32 cellular contexts compared by ENCODE assay signal in genomic region chr7:144134116-144134515, GRCh38. TPM values are rescaled to one million over a fixed set of nuclear protein-coding genes. Genes with fewer than 3 reads are reported as not detected.
"Had no signal": no experiment of that assay in that cellular context is flagged by ENCODE, and none has a peak within 500 bp of the region (broad histone marks: within the 10 kb centered on the region; RNA-seq: fewer than 3 reads in every experiment).

No MANE protein-coding gene starts in this region.

- DNase-seq: activated CD4-positive, alpha-beta memory T cell treated with anti-CD3 and anti-CD28 coated beads for 36 hours; activated CD4-positive, alpha-beta T cell treated with anti-CD3 and anti-CD28 coated beads for 36 hours; activated CD4-positive, alpha-beta T cell treated with anti-CD3 and anti-CD28 coated beads, Interleukin-2, amount 10 ng/mL, durations not matched to agents 24 days and 14 days; activated CD4-positive, CD25-positive, alpha-beta regulatory T cell; activated CD4-positive, CD25-positive, alpha-beta regulatory T cell treated with anti-CD3 and anti-CD28 coated beads, Interleukin-2, amount 50 U/mL, for 72 hours; activated CD8-positive, alpha-beta memory T cell treated with anti-CD3 and anti-CD28 coated beads, Interleukin-2, amount 10 ng/mL, durations not matched to agents 7 days and 5 days; activated CD8-positive, alpha-beta memory T cell treated with anti-CD3 and anti-CD28 coated beads, Interleukin-2, amount 50 U/mL, for 4 hours; activated CD8-positive, alpha-beta T cell treated with anti-CD3 and anti-CD28 coated beads, Interleukin-2, amount 10 ng/mL, durations not matched to agents 7 days and 5 days; activated effector memory CD4-positive, alpha-beta T cell treated with anti-CD3 and anti-CD28 coated beads, Interleukin-2, amount 50 U/mL, for 16 hours; activated naive CD4-positive, alpha-beta T cell treated with anti-CD3 and anti-CD28 coated beads for 36 hours; activated naive CD8-positive, alpha-beta T cell treated with anti-CD3 and anti-CD28 coated beads for 36 hours; activated naive CD8-positive, alpha-beta T cell treated with anti-CD3 and anti-CD28 coated beads, Interleukin-2, amount 50 U/mL, for 24 hours; activated T-cell treated with anti-CD3 and anti-CD28 coated beads, Interleukin-2, amount 50 U/mL, for 1 hour; activated T-cell treated with anti-CD3 and anti-CD28 coated beads, Interleukin-2, amount 50 U/mL, for 48 hours; adrenal gland; amygdala; aorta; body of pancreas; cortex of kidney; dermis blood vessel endothelial cell; effector CD4-positive, alpha-beta T cell; effector memory CD8-positive, alpha-beta T cell; erythroblast; foreskin keratinocyte; gastrocnemius medialis; heart right ventricle; T-helper 2 cell had no signal

- H3K27me3 ChIP-seq: body of pancreas, foreskin keratinocyte, gastrocnemius medialis, heart right ventricle had no signal

- ATAC-seq: activated CD4-positive, alpha-beta T cell treated with anti-CD3 and anti-CD28 coated beads for 36 hours; activated CD8-positive, alpha-beta memory T cell treated with anti-CD3 and anti-CD28 coated beads, Interleukin-2, amount 10 ng/mL, durations not matched to agents 7 days and 5 days; activated CD8-positive, alpha-beta T cell treated with anti-CD3 and anti-CD28 coated beads, Interleukin-2, amount 10 ng/mL, durations not matched to agents 7 days and 5 days; activated naive CD8-positive, alpha-beta T cell treated with anti-CD3 and anti-CD28 coated beads, Interleukin-2, amount 50 U/mL, for 24 hours; body of pancreas; effector memory CD8-positive, alpha-beta T cell; foreskin keratinocyte; gastrocnemius medialis; heart right ventricle had no signal

- H3K27ac ChIP-seq: adrenal gland, body of pancreas, esophagus muscularis mucosa, foreskin keratinocyte, gastrocnemius medialis, heart right ventricle had no signal

- H3K36me3 ChIP-seq: adrenal gland, esophagus muscularis mucosa, gastrocnemius medialis, heart right ventricle had no signal

- H3K4me3 ChIP-seq: adrenal gland, body of pancreas, esophagus muscularis mucosa, gastrocnemius medialis, heart right ventricle had no signal

- H3K4me1 ChIP-seq: adrenal gland, body of pancreas, esophagus muscularis mucosa, foreskin keratinocyte, gastrocnemius medialis, heart right ventricle had no signal

- H3K9me3 ChIP-seq: adrenal gland, body of pancreas, esophagus muscularis mucosa, gastrocnemius medialis, heart right ventricle had no signal

RNA-seq across cellular contexts. Expression of gene OR2A14, which starts 11.1 kb away (rescaled TPM):
- total RNA-seq: activated CD4-positive, alpha-beta memory T cell treated with anti-CD3 and anti-CD28 coated beads for 36 hours; activated CD4-positive, alpha-beta T cell treated with anti-CD3 and anti-CD28 coated beads for 36 hours; activated CD4-positive, alpha-beta T cell treated with anti-CD3 and anti-CD28 coated beads, Interleukin-2, amount 10 ng/mL, durations not matched to agents 24 days and 14 days; activated CD8-positive, alpha-beta memory T cell treated with anti-CD3 and anti-CD28 coated beads for 36 hours; activated CD8-positive, alpha-beta memory T cell treated with anti-CD3 and anti-CD28 coated beads, Interleukin-2, amount 10 ng/mL, durations not matched to agents 7 days and 5 days; activated CD8-positive, alpha-beta T cell treated with anti-CD3 and anti-CD28 coated beads, Interleukin-2, amount 10 ng/mL, durations not matched to agents 7 days and 5 days; activated naive CD4-positive, alpha-beta T cell treated with anti-CD3 and anti-CD28 coated beads for 36 hours; activated naive CD8-positive, alpha-beta T cell treated with anti-CD3 and anti-CD28 coated beads for 36 hours; activated T-helper 1 cell treated with anti-CD3 and anti-CD28 coated beads, Interleukin-12 subunit alpha, Interleukin-12 subunit beta, Interleukin-2, Interleukin-4 antibody, amounts not matched to agents 30 ng/mL and 10 ng/mL and 1 ng/mL, durations not matched to agents 14 hours and 24 hours and 36 hours; activated T-helper 2 cell treated with anti-CD3 and anti-CD28 coated beads, Interferon-gamma antibody, Interleukin-2, Interleukin-4, amounts not matched to agents 10 μg/mL and 5 μg/mL and 100 μg/mL, durations not matched to agents 14 hours and 24 hours and 36 hours; adrenal gland; aorta; body of pancreas; chondrocyte; dermis blood vessel endothelial cell; esophagus muscularis mucosa; foreskin keratinocyte; gastrocnemius medialis; heart right ventricle had no signal
- polyA plus RNA-seq: adrenal gland, aorta, foreskin keratinocyte, heart right ventricle had no signal

RNA-seq across cellular contexts. Expression of gene OR2A2, which starts 24.7 kb away (rescaled TPM):
- total RNA-seq: activated CD4-positive, alpha-beta memory T cell treated with anti-CD3 and anti-CD28 coated beads for 36 hours; activated CD4-positive, alpha-beta T cell treated with anti-CD3 and anti-CD28 coated beads for 36 hours; activated CD4-positive, alpha-beta T cell treated with anti-CD3 and anti-CD28 coated beads, Interleukin-2, amount 10 ng/mL, durations not matched to agents 24 days and 14 days; activated CD8-positive, alpha-beta memory T cell treated with anti-CD3 and anti-CD28 coated beads for 36 hours; activated CD8-positive, alpha-beta memory T cell treated with anti-CD3 and anti-CD28 coated beads, Interleukin-2, amount 10 ng/mL, durations not matched to agents 7 days and 5 days; activated CD8-positive, alpha-beta T cell treated with anti-CD3 and anti-CD28 coated beads, Interleukin-2, amount 10 ng/mL, durations not matched to agents 7 days and 5 days; activated naive CD4-positive, alpha-beta T cell treated with anti-CD3 and anti-CD28 coated beads for 36 hours; activated naive CD8-positive, alpha-beta T cell treated with anti-CD3 and anti-CD28 coated beads for 36 hours; activated T-helper 1 cell treated with anti-CD3 and anti-CD28 coated beads, Interleukin-12 subunit alpha, Interleukin-12 subunit beta, Interleukin-2, Interleukin-4 antibody, amounts not matched to agents 30 ng/mL and 10 ng/mL and 1 ng/mL, durations not matched to agents 14 hours and 24 hours and 36 hours; activated T-helper 2 cell treated with anti-CD3 and anti-CD28 coated beads, Interferon-gamma antibody, Interleukin-2, Interleukin-4, amounts not matched to agents 10 μg/mL and 5 μg/mL and 100 μg/mL, durations not matched to agents 14 hours and 24 hours and 36 hours; adrenal gland; aorta; body of pancreas; chondrocyte; dermis blood vessel endothelial cell; esophagus muscularis mucosa; foreskin keratinocyte; gastrocnemius medialis; heart right ventricle had no signal
- polyA plus RNA-seq: adrenal gland, aorta, foreskin keratinocyte, heart right ventricle had no signal

RNA-seq across cellular contexts. Expression of gene OR2A12, which starts 48.0 kb away (rescaled TPM):
- total RNA-seq: activated CD4-positive, alpha-beta memory T cell treated with anti-CD3 and anti-CD28 coated beads for 36 hours; activated CD4-positive, alpha-beta T cell treated with anti-CD3 and anti-CD28 coated beads for 36 hours; activated CD4-positive, alpha-beta T cell treated with anti-CD3 and anti-CD28 coated beads, Interleukin-2, amount 10 ng/mL, durations not matched to agents 24 days and 14 days; activated CD8-positive, alpha-beta memory T cell treated with anti-CD3 and anti-CD28 coated beads for 36 hours; activated CD8-positive, alpha-beta memory T cell treated with anti-CD3 and anti-CD28 coated beads, Interleukin-2, amount 10 ng/mL, durations not matched to agents 7 days and 5 days; activated CD8-positive, alpha-beta T cell treated with anti-CD3 and anti-CD28 coated beads, Interleukin-2, amount 10 ng/mL, durations not matched to agents 7 days and 5 days; activated naive CD4-positive, alpha-beta T cell treated with anti-CD3 and anti-CD28 coated beads for 36 hours; activated naive CD8-positive, alpha-beta T cell treated with anti-CD3 and anti-CD28 coated beads for 36 hours; activated T-helper 1 cell treated with anti-CD3 and anti-CD28 coated beads, Interleukin-12 subunit alpha, Interleukin-12 subunit beta, Interleukin-2, Interleukin-4 antibody, amounts not matched to agents 30 ng/mL and 10 ng/mL and 1 ng/mL, durations not matched to agents 14 hours and 24 hours and 36 hours; activated T-helper 2 cell treated with anti-CD3 and anti-CD28 coated beads, Interferon-gamma antibody, Interleukin-2, Interleukin-4, amounts not matched to agents 10 μg/mL and 5 μg/mL and 100 μg/mL, durations not matched to agents 14 hours and 24 hours and 36 hours; adrenal gland; aorta; body of pancreas; chondrocyte; dermis blood vessel endothelial cell; esophagus muscularis mucosa; foreskin keratinocyte; gastrocnemius medialis; heart right ventricle had no signal
- polyA plus RNA-seq: adrenal gland, aorta, foreskin keratinocyte, heart right ventricle had no signal

RNA-seq across cellular contexts. Expression of gene CTAGE4, which starts 49.1 kb away (rescaled TPM):
- total RNA-seq: gastrocnemius medialis had no signal
